24 cellular contexts compared by ENCODE assay signal in the genomic region with DNA sequence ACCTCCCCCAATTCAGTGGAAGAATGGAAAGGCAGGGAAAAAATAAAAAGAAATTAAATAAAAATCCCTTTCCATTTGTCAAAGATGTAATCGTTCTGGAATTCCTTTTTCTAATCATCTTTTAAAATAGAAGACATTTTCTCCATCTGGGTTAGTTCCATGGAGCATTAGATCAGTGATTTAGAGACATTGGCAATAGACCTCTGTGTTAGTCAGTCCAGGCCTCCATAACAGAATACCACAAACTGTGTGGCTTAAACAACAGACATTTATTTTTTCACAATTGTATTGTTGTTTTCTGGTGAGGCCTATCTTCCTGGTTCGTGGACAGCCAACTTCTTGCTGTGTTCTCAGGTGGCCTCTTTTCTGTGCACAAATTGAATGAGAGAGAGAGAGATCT.
"Had no signal": no experiment of that assay in that cellular context is flagged by ENCODE, and none has a peak within 500 bp of the region (broad histone marks: within the 10 kb centered on the region; RNA-seq: fewer than 3 reads in every experiment).

No MANE protein-coding gene starts in this region.

- FAIRE-seq: endothelial cell of umbilical vein, kidney had no signal

- H3K9me3 Mint-ChIP-seq: endodermal cell; immature natural killer cell; nephron progenitor cell; stimulated activated naive CD8-positive, alpha-beta T cell treated with anti-CD3 and anti-CD28 coated beads, Interleukin-15, amount 100 ng/mL, for 72 hours had no signal

- DNase-seq: colonic mucosa; dermis blood vessel endothelial cell; endodermal cell; erythroblast; immature natural killer cell; kidney; left cardiac atrium; left ventricle myocardium inferior; lower lobe of right lung; mesendoderm; naive thymus-derived CD4-positive, alpha-beta T cell; nephron progenitor cell; sigmoid colon; stimulated activated CD4-positive, alpha-beta T cell treated with anti-CD3 and anti-CD28 coated beads, Interleukin-2, amount 100 ng/mL, for 24 hours; stimulated activated CD4-positive, alpha-beta T cell treated with anti-CD3 and anti-CD28 coated beads, Interleukin-4, amount 100 ng/mL, for 4 hours; stimulated activated naive B cell treated with anti-CD40 and anti-IgM and Interleukin-4, amounts not matched to agents 10 μg/mL and 1 μg/mL and 100 μg/mL, for 72 hours; stimulated activated naive CD8-positive, alpha-beta T cell treated with anti-CD3 and anti-CD28 coated beads, Interleukin-15, amount 100 ng/mL, for 72 hours; substantia nigra; trophoblast cell had no signal

- H3K27ac Mint-ChIP-seq: endodermal cell; immature natural killer cell; naive thymus-derived CD4-positive, alpha-beta T cell; nephron progenitor cell; stimulated activated naive B cell treated with anti-CD40 and anti-IgM and Interleukin-4, amounts not matched to agents 10 μg/mL and 1 μg/mL and 100 μg/mL, for 72 hours; stimulated activated naive CD8-positive, alpha-beta T cell treated with anti-CD3 and anti-CD28 coated beads, Interleukin-15, amount 100 ng/mL, for 72 hours had no signal

- H3K27me3 Mint-ChIP-seq: stimulated activated naive CD8-positive, alpha-beta T cell treated with anti-CD3 and anti-CD28 coated beads, Interleukin-15, amount 100 ng/mL, for 72 hours had no signal

- H3K4me3 Mint-ChIP-seq: endodermal cell; immature natural killer cell; naive thymus-derived CD4-positive, alpha-beta T cell; nephron progenitor cell; stimulated activated naive B cell treated with anti-CD40 and anti-IgM and Interleukin-4, amounts not matched to agents 10 μg/mL and 1 μg/mL and 100 μg/mL, for 72 hours; stimulated activated naive CD8-positive, alpha-beta T cell treated with anti-CD3 and anti-CD28 coated beads, Interleukin-15, amount 100 ng/mL, for 72 hours had no signal

- H3K9me3 ChIP-seq: colonic mucosa, gastroesophageal sphincter, left ventricle myocardium inferior, lower lobe of right lung, neutrophil, right atrium auricular region, sigmoid colon had no signal

- H3K4me1 Mint-ChIP-seq: endodermal cell; immature natural killer cell; nephron progenitor cell; stimulated activated naive B cell treated with anti-CD40 and anti-IgM and Interleukin-4, amounts not matched to agents 10 μg/mL and 1 μg/mL and 100 μg/mL, for 72 hours; stimulated activated naive CD8-positive, alpha-beta T cell treated with anti-CD3 and anti-CD28 coated beads, Interleukin-15, amount 100 ng/mL, for 72 hours had no signal

- H3K4me3 ChIP-seq: colonic mucosa, gastroesophageal sphincter, left ventricle myocardium inferior, lower lobe of right lung, right atrium auricular region, sigmoid colon, skin epidermis had no signal

- H3K27me3 ChIP-seq: colonic mucosa, gastroesophageal sphincter, neutrophil, right atrium auricular region, sigmoid colon had no signal

- ATAC-seq: gastroesophageal sphincter; left cardiac atrium; lower lobe of right lung; naive thymus-derived CD4-positive, alpha-beta T cell; stimulated activated naive B cell treated with anti-CD40 and anti-IgM and Interleukin-4, amounts not matched to agents 10 μg/mL and 1 μg/mL and 100 μg/mL, for 72 hours; stimulated activated naive CD8-positive, alpha-beta T cell treated with anti-CD3 and anti-CD28 coated beads, Interleukin-15, amount 100 ng/mL, for 72 hours had no signal

- H3K4me1 ChIP-seq: colonic mucosa, gastroesophageal sphincter, left ventricle myocardium inferior, right atrium auricular region, sigmoid colon had no signal

- H3K27ac ChIP-seq: colonic mucosa, gastroesophageal sphincter, left ventricle myocardium inferior, lower lobe of right lung, neutrophil, right atrium auricular region, sigmoid colon, skin epidermis had no signal

- H3K36me3 Mint-ChIP-seq: immature natural killer cell; naive thymus-derived CD4-positive, alpha-beta T cell; stimulated activated naive B cell treated with anti-CD40 and anti-IgM and Interleukin-4, amounts not matched to agents 10 μg/mL and 1 μg/mL and 100 μg/mL, for 72 hours had no signal

- H3K36me3 ChIP-seq: colonic mucosa, gastroesophageal sphincter, left ventricle myocardium inferior, lower lobe of right lung, neutrophil, right atrium auricular region, sigmoid colon had no signal
